ENCODE assay signal across 22 cellular contexts in genomic region chr4:25368315-25368714, GRCh38. TPM values are rescaled to one million over a fixed set of nuclear protein-coding genes. Genes with fewer than 3 reads are reported as not detected.
DNase-seq lines count a peak whose midpoint lies in the region; ATAC-seq and TF ChIP-seq lines count a peak whose summit lies in the region.
"Had no signal": no experiment of that assay in that cellular context is flagged by ENCODE, and none has a peak within 500 bp of the region (broad histone marks: within the 10 kb centered on the region; RNA-seq: fewer than 3 reads in every experiment).

No MANE protein-coding gene starts in this region.

- ATAC-seq in left lobe of liver = peak; percentile 60
- no peak for ATAC-seq in HG02571 (IDR thresholded peaks at IDR 0.05; ENCODE audit: unreplicated experiment)
- ATAC-seq in gastrocnemius medialis = no peak
- ATAC-seq: CD8-positive, alpha-beta T cell; HCT116 had no signal

- no peaks in the 10 kb centered on the region for H3K36me3 ChIP-seq in parathyroid adenoma (ENCODE audit: control insufficient read depth, insufficient read depth, low read length)
- peaks cover 0 to 8% of the 10 kb centered on the region in 2 donors for H3K36me3 ChIP-seq in gastrocnemius medialis
- H3K36me3 ChIP-seq: SJSA1 had no signal

- intact Hi-C loops in gastrocnemius medialis (cut with DNase I; ENCODE audit: low total_unique reads) = no loop called here

- H3K79me2 ChIP-seq in parathyroid adenoma = no peaks in the 10 kb centered on the region

- no peak for TF ChIP-seq POLR2A in gastrocnemius medialis (IDR thresholded peaks at IDR 0.05)

- no peak overlapping the region for H3K9ac ChIP-seq in parathyroid adenoma

- H3K4me3 Mint-ChIP-seq in HFFc6 = no peak overlapping the region
- H3K4me3 Mint-ChIP-seq: CD8-positive, alpha-beta T cell had no signal

- no peak overlapping the region for H3K27ac Mint-ChIP-seq in HFFc6
- H3K27ac Mint-ChIP-seq: CD8-positive, alpha-beta T cell had no signal

- H3K4me1 Mint-ChIP-seq in HFFc6 (ENCODE audit: low read depth) = no peaks in the 10 kb centered on the region

- H3K4me1 ChIP-seq in parathyroid adenoma (peaks cover 12% of the 10 kb centered on the region), gastrocnemius medialis (no peaks in the 10 kb centered on the region)
- H3K4me1 ChIP-seq: SJSA1 had no signal

- no peak overlapping the region for H2AFZ ChIP-seq in parathyroid adenoma

- H3K27ac ChIP-seq in parathyroid adenoma = peak overlapping the region; percentile 79
- H3K27ac ChIP-seq in gastrocnemius medialis = no peak overlapping the region
- H3K27ac ChIP-seq: SJSA1 had no signal

- peak; percentile 19 for DNase-seq in ELF-1 (ENCODE audit: low read depth, low spot score)
- DNase-seq in astrocyte of the hippocampus (ENCODE audit: low read depth, low spot score) = peak; percentile 16
- DNase-seq in left lobe of liver (ENCODE audit: low spot score) = no peak
- no peak for DNase-seq in HFFc6
- DNase-seq in gastrocnemius medialis = no peak
- DNase-seq: AML-193; C1 segment of cervical spinal cord; Calu3; CD8-positive, alpha-beta T cell; DMS153; GDM1; MG63; NCI-H1417; NCI-H187 treated with DMSO at 0.1 percent for 48 hours; NCI-H2107; NCI-H446 treated with DMSO at 0.1 percent for 48 hours; NCI-H526 treated with DMSO at 0.1 percent for 48 hours; OCI-M1 had no signal

- peak overlapping the region; percentile 57 for H3K4me2 ChIP-seq in parathyroid adenoma (ENCODE audit: low read length)

- H3K9me3 Mint-ChIP-seq in HFFc6 = no peaks in the 10 kb centered on the region
- H3K9me3 Mint-ChIP-seq: CD8-positive, alpha-beta T cell had no signal

- TF ChIP-seq CTCF in parathyroid adenoma (IDR thresholded peaks at IDR 0.05) = no peak
- TF ChIP-seq CTCF in HFFc6 (IDR thresholded peaks at IDR 0.05) = no peak
- no peak for TF ChIP-seq CTCF in gastrocnemius medialis (IDR thresholded peaks at IDR 0.05 in 4 of 5, conservative IDR thresholded peaks at IDR 0.05 in 1 of 5)

- H3K27me3 Mint-ChIP-seq in HFFc6 (ENCODE audit: insufficient read depth) = no peaks in the 10 kb centered on the region

- no peaks in the 10 kb centered on the region for H3K36me3 Mint-ChIP-seq in HFFc6 (ENCODE audit: low read depth)

- H3K27me3 ChIP-seq in parathyroid adenoma (ENCODE audit: control insufficient read depth, insufficient read depth, low read length) (no peaks in the 10 kb centered on the region), gastrocnemius medialis (no peaks in the 10 kb centered on the region)
- H3K27me3 ChIP-seq: MG63, SJSA1 had no signal

- in situ Hi-C loops in gastrocnemius medialis (cut with MboI; ENCODE audit: low sequenced_read_pairs in 4 of 4) = no loop called here

- H3K9me3 ChIP-seq in parathyroid adenoma (ENCODE audit: control insufficient read depth, low read length) (no peaks in the 10 kb centered on the region), gastrocnemius medialis (no peaks in the 10 kb centered on the region)
- H3K9me3 ChIP-seq: MG63, SJSA1 had no signal

- H3K4me3 ChIP-seq in parathyroid adenoma (ENCODE audit: low read depth, low read length) (peak overlapping the region; percentile 33), gastrocnemius medialis (no peak overlapping the region)
- H3K4me3 ChIP-seq: MG63, SJSA1 had no signal

RNA-seq across cellular contexts. Expression of gene ANAPC4, which starts 8.7 kb away (rescaled TPM):
- total RNA-seq in left lobe of liver = 11.8 TPM
- total RNA-seq in HFFc6 (2021; fragmentation: NEBNext Ultra II Directional; extraction: Animal tissue kit (Norgen Biotek cat#: 25700)) = 10 to 100 TPM; 15.0 to 20.6 (median 17.2) TPM
- 10 to 100 TPM; 11.8 to 20.2 (median 14.7) TPM for total RNA-seq in gastrocnemius medialis

RNA-seq across cellular contexts. Expression of gene ZCCHC4, which starts 55.7 kb away (rescaled TPM):
- total RNA-seq in left lobe of liver (4.1 TPM), gastrocnemius medialis (10 to 100 TPM in 3 of 4 donors, 1 to 10 TPM in 1; 6.9 to 14.2 (median 12.4) TPM)
- 10 to 100 TPM in 1 of 6 experiments, 1 to 10 TPM in 5; 8.3 to 11.0 (median 9.1) TPM for total RNA-seq in HFFc6 (2021; fragmentation: NEBNext Ultra II Directional; extraction: Animal tissue kit (Norgen Biotek cat#: 25700))

Comparison
In these comparisons a context has a peak if more than half of its experiments do, and no peak if none do; other contexts are left out.
1. DNase-seq: peak in ELF-1 (single experiment) and astrocyte of the hippocampus (single experiment); none in left lobe of liver (single experiment), HFFc6 (single experiment) and gastrocnemius medialis (0 of 2).